ENCODE assay signal across 13 cellular contexts in the genomic region with DNA sequence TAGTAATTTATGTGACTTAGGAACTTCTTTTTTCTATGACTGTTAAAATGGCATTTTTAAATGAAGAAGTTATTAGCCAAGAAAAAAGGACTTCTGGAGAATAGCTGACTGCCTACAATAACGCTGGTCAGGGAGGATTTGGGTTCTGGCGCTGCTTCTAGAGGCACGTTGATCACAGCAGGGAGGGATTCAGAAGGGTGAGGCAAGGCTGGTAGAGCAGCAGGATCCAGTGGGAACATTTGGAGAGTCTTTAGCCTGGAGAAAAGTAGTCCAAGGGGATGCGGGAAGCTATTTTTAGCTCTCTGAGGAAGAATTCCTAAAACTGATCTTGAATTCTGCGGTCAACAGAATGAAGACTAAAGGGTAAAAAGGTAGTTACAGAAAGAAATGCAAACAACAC.
DNase-seq lines count a peak whose midpoint lies in the region; TF ChIP-seq lines count a peak whose summit lies in the region.
"Had no signal": no experiment of that assay in that cellular context is flagged by ENCODE, and none has a peak within 500 bp of the region (broad histone marks: within the 10 kb centered on the region; RNA-seq: fewer than 3 reads in every experiment).

No MANE protein-coding gene starts in this region.

- H3K4me2 ChIP-seq in neural progenitor cell: no peak overlapping the region

- no peak for TF ChIP-seq CTCF in neural progenitor cell (IDR thresholded peaks at IDR 0.05)
- TF ChIP-seq CTCF in coronary artery (IDR thresholded peaks at IDR 0.05): no peak

- no peaks in the 10 kb centered on the region for H3F3A ChIP-seq in neural progenitor cell (ENCODE audit: low read depth)

- H3K9me3 ChIP-seq in neural progenitor cell (ENCODE audit: low read depth): no peaks in the 10 kb centered on the region
- H3K9me3 ChIP-seq: HAP-1 had no signal

- no peak overlapping the region for H3K9ac ChIP-seq in neural progenitor cell

- H3K27ac ChIP-seq in neural progenitor cell (no peak overlapping the region), coronary artery (no peak overlapping the region)

- DNase-seq in cerebellar cortex (ENCODE audit: low spot score): peak; percentile 71
- no peak for DNase-seq in neural progenitor cell (ENCODE audit: low spot score)
- no peak for DNase-seq in midbrain (lab: John Stamatoyannopoulos, UW)
- DNase-seq in coronary artery (ENCODE audit: low spot score): no peak
- no peak for DNase-seq in SKM-1 (lab: John Stamatoyannopoulos, UW; ENCODE audit: unreplicated experiment)
- DNase-seq: Calu3; CD4-positive, alpha-beta memory T cell; COR-L47; DMS53; DMS79 treated with DMSO at 0.1 percent for 48 hours; GOT3 had no signal

- no peaks in the 10 kb centered on the region for H3K9me3 Mint-ChIP-seq in neural progenitor cell
- H3K9me3 Mint-ChIP-seq: CD4-positive, alpha-beta memory T cell had no signal

- H3K4me1 ChIP-seq in neural progenitor cell: peaks cover 7% of the 10 kb centered on the region

- H4K20me1 ChIP-seq in neural progenitor cell (ENCODE audit: low read depth): no peaks in the 10 kb centered on the region

- TF ChIP-seq EP300 in Ishikawa (IDR thresholded peaks at IDR 0.05; ENCODE audit: borderline replicate concordance): peak; percentile 31; the same call in 1 of the 2 replicates

- no peak overlapping the region for H2AFZ ChIP-seq in neural progenitor cell (replicated peaks)

- H3K27ac Mint-ChIP-seq in neural progenitor cell: peak overlapping the region; percentile 42
- H3K27ac Mint-ChIP-seq: CD4-positive, alpha-beta memory T cell had no signal

- no peak for TF ChIP-seq RAD21 in Ishikawa (IDR thresholded peaks at IDR 0.05; ENCODE audit: low read depth)

- no peaks in the 10 kb centered on the region for H3K27me3 ChIP-seq in neural progenitor cell

- H3K4me3 ChIP-seq in neural progenitor cell: no peak overlapping the region
- H3K4me3 ChIP-seq in coronary artery: no peak overlapping the region
- H3K4me3 ChIP-seq: HAP-1 had no signal

- no peaks in the 10 kb centered on the region for H3K36me3 ChIP-seq in neural progenitor cell
- H3K36me3 ChIP-seq: HAP-1 had no signal

- H3K27me3 Mint-ChIP-seq in neural progenitor cell (ENCODE audit: insufficient read depth, low read depth): no peaks in the 10 kb centered on the region
- H3K27me3 Mint-ChIP-seq: CD4-positive, alpha-beta memory T cell had no signal

- H3K4me3 Mint-ChIP-seq in neural progenitor cell: no peak overlapping the region
- H3K4me3 Mint-ChIP-seq: CD4-positive, alpha-beta memory T cell had no signal

- H3K4me1 Mint-ChIP-seq in neural progenitor cell: peaks cover 32% of the 10 kb centered on the region
- H3K4me1 Mint-ChIP-seq: CD4-positive, alpha-beta memory T cell had no signal

- no peaks in the 10 kb centered on the region for H3K36me3 Mint-ChIP-seq in neural progenitor cell

- H3K79me2 ChIP-seq in neural progenitor cell (ENCODE audit: low read depth): no peaks in the 10 kb centered on the region

TF ChIP-seq in Ishikawa, 13 proteins besides CTCF, POLR2A, EP300 and RAD21:
- TF ChIP-seq, protein P1, sequence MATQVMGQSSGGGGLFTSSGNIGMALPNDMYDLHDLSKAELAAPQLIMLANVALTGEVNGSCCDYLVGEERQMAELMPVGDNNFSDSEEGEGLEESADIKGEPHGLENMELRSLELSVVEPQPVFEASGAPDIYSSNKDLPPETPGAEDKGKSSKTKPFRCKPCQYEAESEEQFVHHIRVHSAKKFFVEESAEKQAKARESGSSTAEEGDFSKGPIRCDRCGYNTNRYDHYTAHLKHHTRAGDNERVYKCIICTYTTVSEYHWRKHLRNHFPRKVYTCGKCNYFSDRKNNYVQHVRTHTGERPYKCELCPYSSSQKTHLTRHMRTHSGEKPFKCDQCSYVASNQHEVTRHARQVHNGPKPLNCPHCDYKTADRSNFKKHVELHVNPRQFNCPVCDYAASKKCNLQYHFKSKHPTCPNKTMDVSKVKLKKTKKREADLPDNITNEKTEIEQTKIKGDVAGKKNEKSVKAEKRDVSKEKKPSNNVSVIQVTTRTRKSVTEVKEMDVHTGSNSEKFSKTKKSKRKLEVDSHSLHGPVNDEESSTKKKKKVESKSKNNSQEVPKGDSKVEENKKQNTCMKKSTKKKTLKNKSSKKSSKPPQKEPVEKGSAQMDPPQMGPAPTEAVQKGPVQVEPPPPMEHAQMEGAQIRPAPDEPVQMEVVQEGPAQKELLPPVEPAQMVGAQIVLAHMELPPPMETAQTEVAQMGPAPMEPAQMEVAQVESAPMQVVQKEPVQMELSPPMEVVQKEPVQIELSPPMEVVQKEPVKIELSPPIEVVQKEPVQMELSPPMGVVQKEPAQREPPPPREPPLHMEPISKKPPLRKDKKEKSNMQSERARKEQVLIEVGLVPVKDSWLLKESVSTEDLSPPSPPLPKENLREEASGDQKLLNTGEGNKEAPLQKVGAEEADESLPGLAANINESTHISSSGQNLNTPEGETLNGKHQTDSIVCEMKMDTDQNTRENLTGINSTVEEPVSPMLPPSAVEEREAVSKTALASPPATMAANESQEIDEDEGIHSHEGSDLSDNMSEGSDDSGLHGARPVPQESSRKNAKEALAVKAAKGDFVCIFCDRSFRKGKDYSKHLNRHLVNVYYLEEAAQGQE (IDR thresholded peaks at IDR 0.05; ENCODE audit: low read depth): no peak
- TF ChIP-seq YY1 (IDR thresholded peaks at IDR 0.05; ENCODE audit: low read depth) (no peak), TCF12 (IDR thresholded peaks at IDR 0.05; ENCODE audit: low read depth) (peak; percentile 31; the same call in 1 of the 2 replicates), CEBPB (IDR thresholded peaks at IDR 0.05) (peak; percentile 7; the same call in 1 of the 2 replicates), NFIC (IDR thresholded peaks at IDR 0.05) (peak; percentile 10), TEAD4 (IDR thresholded peaks at IDR 0.05) (no peak; the same call in 1 of the 2 replicates)
